ENCODE assay signal across 8 cellular contexts in the genomic region with DNA sequence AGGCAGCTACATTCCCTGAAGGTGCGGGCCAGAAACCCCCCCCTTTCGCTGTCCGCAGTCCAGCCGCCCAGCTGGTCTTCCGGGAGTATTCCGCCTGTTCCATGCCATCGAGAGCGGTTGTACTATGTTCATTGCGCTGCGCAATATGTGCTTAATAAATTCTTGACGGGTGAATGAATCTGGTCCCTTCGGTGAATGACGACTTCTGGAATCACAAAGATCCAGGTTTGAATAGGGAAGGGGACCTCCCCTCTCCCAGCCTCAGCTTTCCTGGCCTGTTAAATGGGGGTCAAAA. TPM values are rescaled to one million over a fixed set of nuclear protein-coding genes. Genes with fewer than 3 reads are reported as not detected.
A peak's percentile ranks its signal among the peaks of the same experiment; 100 is the strongest.
DNase-seq lines count a peak whose midpoint lies in the region; ATAC-seq and TF ChIP-seq lines count a peak whose summit lies in the region.

No MANE protein-coding gene starts in this region.

- intact Hi-C loops in Caco-2 (cut with micrococcal nuclease; ENCODE audit: unreplicated experiment), result loop anchor here (1.0 to 10.0 kb wide), 7 partner anchors 30 to 147 kb away; a partner anchor contains a TSS
- intact Hi-C loops in Panc1 (cut with micrococcal nuclease; ENCODE audit: unreplicated experiment), result loop anchor here (10.0 kb wide), 1 partner anchor 69 kb away; a partner anchor contains a TSS

- H3K4me1 ChIP-seq in Caco-2, result peaks cover 16% of the 10 kb centered on the region
- peaks cover 18% of the 10 kb centered on the region for H3K4me1 ChIP-seq in Panc1 (ENCODE audit: control insufficient read depth, insufficient read depth, low read length)
- peaks cover 2% of the 10 kb centered on the region for H3K4me1 ChIP-seq in parathyroid adenoma

- H3K36me3 ChIP-seq in Caco-2 (ENCODE audit: control insufficient read depth, insufficient read depth, low read length) (no peaks in the 10 kb centered on the region), Panc1 (ENCODE audit: control insufficient read depth, insufficient read depth, low read length) (no peaks in the 10 kb centered on the region; the same call in 1 of the 2 replicates), parathyroid adenoma (ENCODE audit: control insufficient read depth, insufficient read depth, low read length) (no peaks in the 10 kb centered on the region)

- no peak for DNase-seq in Caco-2
- DNase-seq in Panc1 (ENCODE audit: low read depth, low spot score), result no peak
- DNase-seq in epithelial cell of prostate (ENCODE audit: low read depth, low spot score), result no peak
- no peak for DNase-seq in mucosa of gallbladder (ENCODE audit: low spot score)
- no peak for DNase-seq in NCI-H1105 (lab: John Stamatoyannopoulos, UW)
- no peak for DNase-seq in A172 (ENCODE audit: low spot score)

- H3K27me3 ChIP-seq in Caco-2 (replicated peaks; ENCODE audit: control insufficient read depth, insufficient read depth, low read length), result no peaks in the 10 kb centered on the region
- no peaks in the 10 kb centered on the region for H3K27me3 ChIP-seq in Panc1 (ENCODE audit: control insufficient read depth, insufficient read depth, low read length)
- H3K27me3 ChIP-seq in parathyroid adenoma (ENCODE audit: control insufficient read depth, insufficient read depth, low read length), result no peaks in the 10 kb centered on the region

- CTCF ChIA-PET in Caco-2 (lab: Charles Lee) (interaction anchor here (0.6 to 2.1 kb wide), 4 partner anchors 16 to 112 kb away, joined by 3 to 5 read pairs (median 4); no protein-coding TSS in a partner anchor), Panc1 (lab: Charles Lee) (no interaction called here)

- no peaks in the 10 kb centered on the region for H3K27me3 Mint-ChIP-seq in Caco-2 (ENCODE audit: insufficient read depth, unreplicated experiment)

- TSS peak; percentile 46 for BruUV-seq in Caco-2 (replicated peaks; lab: Mats Ljungman, UMichigan)
- no TSS peak for BruUV-seq in Panc1 (replicated peaks; lab: Mats Ljungman, UMichigan)

- no peaks in the 10 kb centered on the region for H3K9me3 Mint-ChIP-seq in Caco-2 (ENCODE audit: unreplicated experiment)

- H3K27ac ChIP-seq in Panc1 (ENCODE audit: low read length), result peak overlapping the region; percentile 89
- H3K27ac ChIP-seq in epithelial cell of prostate, result peak overlapping the region; percentile 92
- H3K27ac ChIP-seq in parathyroid adenoma, result peak overlapping the region; percentile 30

- ATAC-seq in Panc1 (no peak), GM19351 (IDR thresholded peaks at IDR 0.05; ENCODE audit: unreplicated experiment) (no peak)

- H3K4me3 ChIP-seq in Caco-2 (ENCODE audit: low read depth, low read length) (peak overlapping the region; percentile 29), Panc1 (ENCODE audit: low read depth in 2 of 2, low read length in 2 of 2) (peak overlapping the region; percentile 39 to 63), parathyroid adenoma (ENCODE audit: low read depth, low read length) (peak overlapping the region; percentile 22)

- TF ChIP-seq CTCF in Caco-2 (IDR thresholded peaks at IDR 0.05; ENCODE audit: insufficient read depth in 1 of 2, low read depth in 1 of 2, low read length in 1 of 2, severe bottlenecking in 1 of 2, unreplicated experiment in 1 of 2), result no peak
- no peak for TF ChIP-seq CTCF in Panc1 (IDR thresholded peaks at IDR 0.05)
- no peak for TF ChIP-seq CTCF in parathyroid adenoma (IDR thresholded peaks at IDR 0.05)

- H3K4me3 Mint-ChIP-seq in Caco-2 (ENCODE audit: unreplicated experiment), result peak overlapping the region; percentile 88

- peak overlapping the region; percentile 54 for H2AFZ ChIP-seq in parathyroid adenoma

- POLR2A ChIA-PET in Caco-2 (lab: Charles Lee), result interaction anchor here (0.8 to 1.2 kb wide), 3 partner anchors 9 to 147 kb away, joined by 3 to 14 read pairs (median 11); no protein-coding TSS in a partner anchor
- POLR2A ChIA-PET in Panc1 (lab: Charles Lee), result no interaction called here

- in situ Hi-C loops in Panc1 (cut with HindIII; ENCODE audit: low pct_unique_long_range_greater_than_20kb, low sequenced_read_pairs), result no loop called here

- H3K9me3 ChIP-seq in Caco-2 (no peaks in the 10 kb centered on the region), Panc1 (ENCODE audit: control insufficient read depth, insufficient read depth, low read depth, low read length) (no peaks in the 10 kb centered on the region), parathyroid adenoma (ENCODE audit: control insufficient read depth, low read length) (no peaks in the 10 kb centered on the region)

- H3K27ac Mint-ChIP-seq in Caco-2 (ENCODE audit: unreplicated experiment), result peak overlapping the region; percentile 95

- peak overlapping the region; percentile 22 for H3K4me2 ChIP-seq in parathyroid adenoma (ENCODE audit: low read length)

- peaks cover 5% of the 10 kb centered on the region for H3K79me2 ChIP-seq in parathyroid adenoma

- H3K36me3 Mint-ChIP-seq in Caco-2 (ENCODE audit: insufficient read depth, unreplicated experiment), result peaks cover 26% of the 10 kb centered on the region

- H3K4me1 Mint-ChIP-seq in Caco-2 (ENCODE audit: low read depth, unreplicated experiment), result peaks cover 7% of the 10 kb centered on the region

- H3K9ac ChIP-seq in parathyroid adenoma, result no peak overlapping the region

RNA-seq across cellular contexts. Expression of a gene that starts 0.8 kb away (rescaled TPM):
- total RNA-seq in Caco-2 (2022), result 28.1 and 32.0 TPM in 2 replicates
- total RNA-seq in Panc1 (2021; ENCODE audit: unreplicated experiment), result 45.9 TPM
- polyA plus RNA-seq in Panc1 (2012; ENCODE audit: insufficient read length), result 57.6 TPM
- total RNA-seq in mucosa of gallbladder, result 59.5 TPM
- 49.8 and 64.1 TPM in 2 replicates for total RNA-seq in A172 (2014; rRNA removed; shearing (Covaris generic))

RNA-seq across cellular contexts. Expression of a gene that starts 14.9 kb away (rescaled TPM):
- total RNA-seq in Caco-2 (2022) (16.7 and 17.6 TPM in 2 replicates), Panc1 (2021; ENCODE audit: unreplicated experiment) (11.0 TPM), mucosa of gallbladder (18.8 TPM)
- 9.4 TPM for polyA plus RNA-seq in Panc1 (2012; ENCODE audit: insufficient read length)
- 0.14 TPM in 1 of 2 replicates, not detected in the other for total RNA-seq in A172 (2014; rRNA removed; shearing (Covaris generic))

RNA-seq across cellular contexts. Expression of a gene that starts 29.9 kb away (rescaled TPM):
- total RNA-seq in Caco-2 (2022) (3.2 and 5.4 TPM in 2 replicates), Panc1 (2021; ENCODE audit: unreplicated experiment) (36.3 TPM), mucosa of gallbladder (41.8 TPM)
- 73.9 TPM for polyA plus RNA-seq in Panc1 (2012; ENCODE audit: insufficient read length)
- total RNA-seq in A172 (2014; rRNA removed; shearing (Covaris generic)), result 11.7 and 12.6 TPM in 2 replicates

RNA-seq across cellular contexts. Expression of a gene that starts 35.8 kb away (rescaled TPM):
- 26.7 and 28.6 TPM in 2 replicates for total RNA-seq in Caco-2 (2022)
- total RNA-seq in Panc1 (2021; ENCODE audit: unreplicated experiment), result 49.3 TPM
- 89.4 TPM for polyA plus RNA-seq in Panc1 (2012; ENCODE audit: insufficient read length)
- total RNA-seq in mucosa of gallbladder, result 65.5 TPM
- 47.5 and 64.6 TPM in 2 replicates for total RNA-seq in A172 (2014; rRNA removed; shearing (Covaris generic))

RNA-seq across cellular contexts. Expression of a gene that starts 41.9 kb away (rescaled TPM):
- total RNA-seq in Caco-2 (2022) (43.1 and 43.6 TPM in 2 replicates), Panc1 (2021; ENCODE audit: unreplicated experiment) (51.0 TPM), mucosa of gallbladder (52.7 TPM)
- 45.7 TPM for polyA plus RNA-seq in Panc1 (2012; ENCODE audit: insufficient read length)
- total RNA-seq in A172 (2014; rRNA removed; shearing (Covaris generic)), result 15.9 and 18.3 TPM in 2 replicates

Comparison
In these comparisons a context has a peak if more than half of its experiments do, and no peak if none do; other contexts are left out.
1. H3K27ac ChIP-seq: peak in every context shown above with its lines; median percentile 92 in epithelial cell of prostate; 89 in Panc1; 30 in parathyroid adenoma.
2. RNA of a gene that starts 14.9 kb away (total RNA-seq): 18.8 TPM in mucosa of gallbladder (single experiment), 16.7 to 17.6 TPM in Caco-2 and 11.0 TPM in Panc1 (single experiment); 0.14 TPM in A172; every median in the first group is over 10 times any median in the second.
3. Peak in every context shown above with its lines, with median percentiles within 50 percentile points of each other: H3K4me3 ChIP-seq.